ENCODE assay signal across 1 cellular context in genomic region chr7:93945756-93946540, GRCh38.
TF ChIP-seq lines count a peak whose summit lies in the region.

No MANE protein-coding gene starts in this region.

TF ChIP-seq in K562, 482 proteins besides CTCF, POLR2A, EP300 and RAD21 (continued from another document and continues in another):
- TF ChIP-seq, protein P1, sequence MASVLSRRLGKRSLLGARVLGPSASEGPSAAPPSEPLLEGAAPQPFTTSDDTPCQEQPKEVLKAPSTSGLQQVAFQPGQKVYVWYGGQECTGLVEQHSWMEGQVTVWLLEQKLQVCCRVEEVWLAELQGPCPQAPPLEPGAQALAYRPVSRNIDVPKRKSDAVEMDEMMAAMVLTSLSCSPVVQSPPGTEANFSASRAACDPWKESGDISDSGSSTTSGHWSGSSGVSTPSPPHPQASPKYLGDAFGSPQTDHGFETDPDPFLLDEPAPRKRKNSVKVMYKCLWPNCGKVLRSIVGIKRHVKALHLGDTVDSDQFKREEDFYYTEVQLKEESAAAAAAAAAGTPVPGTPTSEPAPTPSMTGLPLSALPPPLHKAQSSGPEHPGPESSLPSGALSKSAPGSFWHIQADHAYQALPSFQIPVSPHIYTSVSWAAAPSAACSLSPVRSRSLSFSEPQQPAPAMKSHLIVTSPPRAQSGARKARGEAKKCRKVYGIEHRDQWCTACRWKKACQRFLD (CRISPR knock-in tag; IDR thresholded peaks at IDR 0.05): no peak
- TF ChIP-seq GABPA (tag; conservative IDR thresholded peaks at IDR 0.05; ENCODE audit: low read depth): no peak
- TF ChIP-seq SNRNP70 (optimal IDR thresholded peaks at IDR 0.05; ENCODE audit: low read depth, low read length): no peak
- TF ChIP-seq RBM15 (IDR thresholded peaks at IDR 0.05; ENCODE audit: insufficient read depth, low read length): no peak
- TF ChIP-seq CREBBP (IDR thresholded peaks at IDR 0.05; ENCODE audit: low read depth, low read length): no peak
- TF ChIP-seq MXD1 (CRISPR knock-in tag; IDR thresholded peaks at IDR 0.05; ENCODE audit: borderline replicate concordance, poor library complexity, severe bottlenecking): no peak
- TF ChIP-seq ILF3 (IDR thresholded peaks at IDR 0.05; ENCODE audit: borderline replicate concordance): no peak
- TF ChIP-seq, protein P2, sequence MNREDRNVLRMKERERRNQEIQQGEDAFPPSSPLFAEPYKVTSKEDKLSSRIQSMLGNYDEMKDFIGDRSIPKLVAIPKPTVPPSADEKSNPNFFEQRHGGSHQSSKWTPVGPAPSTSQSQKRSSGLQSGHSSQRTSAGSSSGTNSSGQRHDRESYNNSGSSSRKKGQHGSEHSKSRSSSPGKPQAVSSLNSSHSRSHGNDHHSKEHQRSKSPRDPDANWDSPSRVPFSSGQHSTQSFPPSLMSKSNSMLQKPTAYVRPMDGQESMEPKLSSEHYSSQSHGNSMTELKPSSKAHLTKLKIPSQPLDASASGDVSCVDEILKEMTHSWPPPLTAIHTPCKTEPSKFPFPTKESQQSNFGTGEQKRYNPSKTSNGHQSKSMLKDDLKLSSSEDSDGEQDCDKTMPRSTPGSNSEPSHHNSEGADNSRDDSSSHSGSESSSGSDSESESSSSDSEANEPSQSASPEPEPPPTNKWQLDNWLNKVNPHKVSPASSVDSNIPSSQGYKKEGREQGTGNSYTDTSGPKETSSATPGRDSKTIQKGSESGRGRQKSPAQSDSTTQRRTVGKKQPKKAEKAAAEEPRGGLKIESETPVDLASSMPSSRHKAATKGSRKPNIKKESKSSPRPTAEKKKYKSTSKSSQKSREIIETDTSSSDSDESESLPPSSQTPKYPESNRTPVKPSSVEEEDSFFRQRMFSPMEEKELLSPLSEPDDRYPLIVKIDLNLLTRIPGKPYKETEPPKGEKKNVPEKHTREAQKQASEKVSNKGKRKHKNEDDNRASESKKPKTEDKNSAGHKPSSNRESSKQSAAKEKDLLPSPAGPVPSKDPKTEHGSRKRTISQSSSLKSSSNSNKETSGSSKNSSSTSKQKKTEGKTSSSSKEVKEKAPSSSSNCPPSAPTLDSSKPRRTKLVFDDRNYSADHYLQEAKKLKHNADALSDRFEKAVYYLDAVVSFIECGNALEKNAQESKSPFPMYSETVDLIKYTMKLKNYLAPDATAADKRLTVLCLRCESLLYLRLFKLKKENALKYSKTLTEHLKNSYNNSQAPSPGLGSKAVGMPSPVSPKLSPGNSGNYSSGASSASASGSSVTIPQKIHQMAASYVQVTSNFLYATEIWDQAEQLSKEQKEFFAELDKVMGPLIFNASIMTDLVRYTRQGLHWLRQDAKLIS (CRISPR knock-in tag; IDR thresholded peaks at IDR 0.05): no peak
- TF ChIP-seq HNRNPUL1 (IDR thresholded peaks at IDR 0.05; ENCODE audit: low read length): no peak
- TF ChIP-seq ZNF699 (CRISPR knock-in tag; IDR thresholded peaks at IDR 0.05; ENCODE audit: insufficient replicate concordance): no peak
- TF ChIP-seq HCFC1 (IDR thresholded peaks at IDR 0.05; ENCODE audit: low read depth, low read length): no peak
- peak; percentile 82 for TF ChIP-seq TAL1 (IDR thresholded peaks at IDR 0.05)
- no peak for TF ChIP-seq HNRNPLL (IDR thresholded peaks at IDR 0.05; ENCODE audit: low read depth, low read length, poor library complexity, severe bottlenecking)
- no peak for TF ChIP-seq ZEB2 (IDR thresholded peaks at IDR 0.05)
- TF ChIP-seq E2F8 (IDR thresholded peaks at IDR 0.05; ENCODE audit: low read depth, partially characterized antibody): no peak
- TF ChIP-seq SMARCE1 (IDR thresholded peaks at IDR 0.05): peak; percentile 47; the same call in 1 of the 2 replicates
- TF ChIP-seq ARHGAP35 (IDR thresholded peaks at IDR 0.05; ENCODE audit: partially characterized antibody): no peak
- TF ChIP-seq NFIC (IDR thresholded peaks at IDR 0.05): peak; percentile 37; the same call in 1 of the 2 replicates
- TF ChIP-seq FOXJ2 (tag; IDR thresholded peaks at IDR 0.05): peak; percentile 73; the same call in 1 of the 2 replicates
- no peak for TF ChIP-seq MTF1 (CRISPR knock-in tag; IDR thresholded peaks at IDR 0.05; ENCODE audit: borderline replicate concordance)
- no peak for TF ChIP-seq RERE (CRISPR knock-in tag; IDR thresholded peaks at IDR 0.05; ENCODE audit: borderline replicate concordance)
- TF ChIP-seq RREB1 (CRISPR knock-in tag; IDR thresholded peaks at IDR 0.05): no peak
- TF ChIP-seq ZNF263 (CRISPR knock-in tag; IDR thresholded peaks at IDR 0.05; ENCODE audit: borderline replicate concordance): no peak
- no peak for TF ChIP-seq TRIM28 (IDR thresholded peaks at IDR 0.05)
- no peak for TF ChIP-seq NFXL1 (CRISPR knock-in tag; IDR thresholded peaks at IDR 0.05)
- no peak for TF ChIP-seq SIN3B (IDR thresholded peaks at IDR 0.05; ENCODE audit: low read depth)
- TF ChIP-seq NCOR1 (IDR thresholded peaks at IDR 0.05): peak; percentile 63
- 0 out of 2 replicates have a peak, but pooled peaks have one; percentile 12 for TF ChIP-seq FOSL1 (tag; conservative IDR thresholded peaks at IDR 0.05)
- TF ChIP-seq TCF3 (CRISPR knock-in tag; IDR thresholded peaks at IDR 0.05): peak; percentile 80
- TF ChIP-seq TGIF2 (CRISPR knock-in tag; IDR thresholded peaks at IDR 0.05): no peak
- no peak for TF ChIP-seq ZNF584 (CRISPR knock-in tag; IDR thresholded peaks at IDR 0.05; ENCODE audit: low read depth)
- no peak for TF ChIP-seq FIP1L1 (IDR thresholded peaks at IDR 0.05; ENCODE audit: low read depth, low read length, poor library complexity, severe bottlenecking)
- TF ChIP-seq ZNF644 (tag; IDR thresholded peaks at IDR 0.05; ENCODE audit: low read depth): peak; percentile 44; the same call in 1 of the 2 replicates
- TF ChIP-seq KHSRP (IDR thresholded peaks at IDR 0.05): no peak
- TF ChIP-seq, protein P3, sequence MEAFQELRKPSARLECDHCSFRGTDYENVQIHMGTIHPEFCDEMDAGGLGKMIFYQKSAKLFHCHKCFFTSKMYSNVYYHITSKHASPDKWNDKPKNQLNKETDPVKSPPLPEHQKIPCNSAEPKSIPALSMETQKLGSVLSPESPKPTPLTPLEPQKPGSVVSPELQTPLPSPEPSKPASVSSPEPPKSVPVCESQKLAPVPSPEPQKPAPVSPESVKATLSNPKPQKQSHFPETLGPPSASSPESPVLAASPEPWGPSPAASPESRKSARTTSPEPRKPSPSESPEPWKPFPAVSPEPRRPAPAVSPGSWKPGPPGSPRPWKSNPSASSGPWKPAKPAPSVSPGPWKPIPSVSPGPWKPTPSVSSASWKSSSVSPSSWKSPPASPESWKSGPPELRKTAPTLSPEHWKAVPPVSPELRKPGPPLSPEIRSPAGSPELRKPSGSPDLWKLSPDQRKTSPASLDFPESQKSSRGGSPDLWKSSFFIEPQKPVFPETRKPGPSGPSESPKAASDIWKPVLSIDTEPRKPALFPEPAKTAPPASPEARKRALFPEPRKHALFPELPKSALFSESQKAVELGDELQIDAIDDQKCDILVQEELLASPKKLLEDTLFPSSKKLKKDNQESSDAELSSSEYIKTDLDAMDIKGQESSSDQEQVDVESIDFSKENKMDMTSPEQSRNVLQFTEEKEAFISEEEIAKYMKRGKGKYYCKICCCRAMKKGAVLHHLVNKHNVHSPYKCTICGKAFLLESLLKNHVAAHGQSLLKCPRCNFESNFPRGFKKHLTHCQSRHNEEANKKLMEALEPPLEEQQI (IDR thresholded peaks at IDR 0.05): no peak
- no peak for TF ChIP-seq KLF1 (tag; IDR thresholded peaks at IDR 0.05)
- TF ChIP-seq GATA2 (CRISPR knock-in tag; IDR thresholded peaks at IDR 0.05): peak; percentile 18; the same call in 1 of the 2 replicates
- no peak for TF ChIP-seq BCL6 (CRISPR knock-in tag; IDR thresholded peaks at IDR 0.05)
